In the genomic region with DNA sequence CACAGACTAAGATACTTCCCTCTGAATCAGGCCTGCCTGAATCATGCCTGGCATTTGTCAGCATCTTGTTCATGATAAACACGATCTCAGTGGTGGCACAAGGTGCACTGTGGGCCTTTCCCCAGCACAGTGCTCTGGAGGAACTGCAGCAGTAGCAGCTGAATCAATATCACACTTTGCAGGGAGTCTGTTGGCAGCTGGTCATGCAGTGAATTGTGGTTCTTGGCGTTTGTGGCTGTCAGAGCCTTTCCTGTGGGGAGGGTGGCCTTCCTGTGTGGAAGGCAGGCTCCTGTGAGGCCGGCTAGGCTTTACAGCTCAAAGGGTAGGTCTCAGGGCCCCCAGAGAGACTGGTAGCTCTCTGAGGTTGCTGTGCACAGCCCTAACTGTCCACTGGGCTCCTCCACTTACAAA, we compare ENCODE assay signal across 12 cellular contexts. TPM values are rescaled to one million over a fixed set of nuclear protein-coding genes. Genes with fewer than 3 reads are reported as not detected.
DNase-seq lines count a peak whose midpoint lies in the region; ATAC-seq and TF ChIP-seq lines count a peak whose summit lies in the region.
"Had no signal": no experiment of that assay in that cellular context is flagged by ENCODE, and none has a peak within 500 bp of the region (broad histone marks: within the 10 kb centered on the region; RNA-seq: fewer than 3 reads in every experiment).

No MANE protein-coding gene starts in this region.

- H3K27me3 ChIP-seq in heart right ventricle (peaks cover 0 to 5% (median 0%) of the 10 kb centered on the region in 7 donors), upper lobe of right lung (no peaks in the 10 kb centered on the region)
- H3K27me3 ChIP-seq: gastroesophageal sphincter had no signal

- no peaks in the 10 kb centered on the region for H3K9me3 ChIP-seq in heart right ventricle
- H3K9me3 ChIP-seq in upper lobe of right lung: no peaks in the 10 kb centered on the region
- H3K9me3 ChIP-seq: gastroesophageal sphincter had no signal

- TF ChIP-seq CTCF in heart right ventricle (IDR thresholded peaks at IDR 0.05): no peak
- no peak for TF ChIP-seq CTCF in upper lobe of right lung (IDR thresholded peaks at IDR 0.05)

- no peaks in the 10 kb centered on the region for H3K36me3 ChIP-seq in heart right ventricle
- H3K36me3 ChIP-seq in upper lobe of right lung: no peaks in the 10 kb centered on the region
- H3K36me3 ChIP-seq: gastroesophageal sphincter had no signal

- H3K4me1 ChIP-seq in heart right ventricle (peaks cover 24 to 55% (median 48%) of the 10 kb centered on the region in 9 donors), upper lobe of right lung (peaks cover 38% of the 10 kb centered on the region)

- no peak overlapping the region for H3K4me3 ChIP-seq in heart right ventricle
- no peak overlapping the region for H3K4me3 ChIP-seq in upper lobe of right lung
- H3K4me3 ChIP-seq: gastroesophageal sphincter, skin epidermis had no signal

- peak overlapping the region in 2 of 10 donors; percentile 16 to 27 for H3K27ac ChIP-seq in heart right ventricle
- H3K27ac ChIP-seq in upper lobe of right lung: no peak overlapping the region
- H3K27ac ChIP-seq: gastroesophageal sphincter, skin epidermis had no signal

- peak in 7 of 8 donors; percentile 11 to 61 (median 51) for ATAC-seq in heart right ventricle
- ATAC-seq in upper lobe of right lung: peak; percentile 28
- no peak for ATAC-seq in GM21786 (IDR thresholded peaks at IDR 0.05; ENCODE audit: unreplicated experiment)
- ATAC-seq in GM19351 (IDR thresholded peaks at IDR 0.05; ENCODE audit: unreplicated experiment): no peak
- ATAC-seq: gastroesophageal sphincter, HCT116 had no signal

- intact Hi-C loops in heart right ventricle (cut with DNase I) (no loop called here), upper lobe of right lung (cut with DNase I) (no loop called here)

- WGBS in heart right ventricle, 2 donors: 20 to 24% methylated on average over 3 of the region's 3 CpGs

- DNase-seq in stimulated activated CD4-positive, alpha-beta T cell treated with anti-CD3 and anti-CD28 coated beads, Interleukin-1b, Interleukin-23, amount 100 ng/mL, for 48 hours: peak; percentile 22
- DNase-seq in stimulated activated CD4-positive, alpha-beta T cell treated with anti-CD3 and anti-CD28 coated beads, Interleukin-4, amount 100 ng/mL, for 1 hour: no peak
- DNase-seq in heart right ventricle (no peak), upper lobe of right lung (no peak), HPDE6-E6E7 (ENCODE audit: extremely low spot score) (no peak)
- DNase-seq: activated effector memory CD4-positive, alpha-beta T cell treated with Interleukin-2 at 50 U/mL for 16 hours had no signal

TF ChIP-seq in PFSK-1, 5 proteins besides CTCF, POLR2A, EP300 and RAD21:
- TF ChIP-seq TAF1 (IDR thresholded peaks at IDR 0.05; ENCODE audit: borderline replicate concordance, insufficient read depth, low read length) (no peak), POLR2AphosphoS5 (IDR thresholded peaks at IDR 0.05; ENCODE audit: low read depth, low read length) (no peak), FOXP2 (optimal IDR thresholded peaks at IDR 0.05; ENCODE audit: borderline replicate concordance, extremely low read depth, extremely low read length, insufficient read depth) (no peak), SIN3A (IDR thresholded peaks at IDR 0.05; ENCODE audit: borderline replicate concordance, insufficient read depth, low read length) (peak; percentile 31; the same call in 1 of the 2 replicates)
TF ChIP-seq in PFSK-1: peak in this region for 1.

RNA-seq across cellular contexts. Expression of a gene that starts 54.4 kb away (rescaled TPM):
- 150 TPM for polyA plus RNA-seq in PFSK-1 (2012; ENCODE audit: insufficient read length, low read depth)
- total RNA-seq in heart right ventricle (10 to 100 TPM in 9 of 10 donors, 1 to 10 TPM in 1; 9.7 to 21.7 (median 13.6) TPM), upper lobe of right lung (58.8 TPM)
- 1 to 10 TPM; 7.5 to 8.4 TPM for polyA plus RNA-seq in heart right ventricle

Comparison
In these comparisons a context has a peak if more than half of its experiments do, and no peak if none do; other contexts are left out.
1. ATAC-seq: peak in heart right ventricle (7 of 8) and upper lobe of right lung (single experiment); none in GM21786 (single experiment) and GM19351 (single experiment).